In the genomic region with DNA sequence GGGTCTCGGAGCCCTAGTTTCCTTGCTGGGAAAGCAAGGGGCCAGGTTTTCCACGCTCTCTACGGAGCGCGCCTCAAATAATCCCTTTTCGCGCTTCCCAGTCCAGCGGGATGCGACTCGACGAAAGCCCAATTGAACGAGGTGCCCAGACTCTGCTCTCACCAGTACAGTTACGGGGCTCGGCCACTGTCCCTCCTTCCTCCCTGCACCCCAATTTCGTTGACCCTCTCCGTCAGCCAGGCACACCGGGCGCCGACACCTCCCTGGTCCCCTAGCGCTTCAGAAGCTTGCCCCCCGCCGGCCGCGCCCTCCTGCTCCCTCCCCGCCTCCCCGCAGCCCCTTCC, we compare ENCODE assay signal across 1 cellular context.
TF ChIP-seq lines count a peak whose summit lies in the region.

No MANE protein-coding gene starts in this region.

TF ChIP-seq in HCT116, 20 proteins besides CTCF, POLR2A, EP300 and RAD21 (continued from another document):
- TF ChIP-seq, protein P1, sequence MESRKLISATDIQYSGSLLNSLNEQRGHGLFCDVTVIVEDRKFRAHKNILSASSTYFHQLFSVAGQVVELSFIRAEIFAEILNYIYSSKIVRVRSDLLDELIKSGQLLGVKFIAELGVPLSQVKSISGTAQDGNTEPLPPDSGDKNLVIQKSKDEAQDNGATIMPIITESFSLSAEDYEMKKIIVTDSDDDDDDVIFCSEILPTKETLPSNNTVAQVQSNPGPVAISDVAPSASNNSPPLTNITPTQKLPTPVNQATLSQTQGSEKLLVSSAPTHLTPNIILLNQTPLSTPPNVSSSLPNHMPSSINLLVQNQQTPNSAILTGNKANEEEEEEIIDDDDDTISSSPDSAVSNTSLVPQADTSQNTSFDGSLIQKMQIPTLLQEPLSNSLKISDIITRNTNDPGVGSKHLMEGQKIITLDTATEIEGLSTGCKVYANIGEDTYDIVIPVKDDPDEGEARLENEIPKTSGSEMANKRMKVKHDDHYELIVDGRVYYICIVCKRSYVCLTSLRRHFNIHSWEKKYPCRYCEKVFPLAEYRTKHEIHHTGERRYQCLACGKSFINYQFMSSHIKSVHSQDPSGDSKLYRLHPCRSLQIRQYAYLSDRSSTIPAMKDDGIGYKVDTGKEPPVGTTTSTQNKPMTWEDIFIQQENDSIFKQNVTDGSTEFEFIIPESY (IDR thresholded peaks at IDR 0.05; ENCODE audit: extremely low read depth, insufficient replicate concordance, low read length), result no peak
- no peak for TF ChIP-seq CBX3 (IDR thresholded peaks at IDR 0.05; ENCODE audit: low read depth)
- TF ChIP-seq SP1 (IDR thresholded peaks at IDR 0.05; ENCODE audit: low read depth), result no peak
- no peak for TF ChIP-seq ZFX (IDR thresholded peaks at IDR 0.05)
- TF ChIP-seq EZH2phosphoT487 (IDR thresholded peaks at IDR 0.05; ENCODE audit: borderline replicate concordance), result no peak
- TF ChIP-seq TCF7L2 (IDR thresholded peaks at IDR 0.05; ENCODE audit: borderline replicate concordance, extremely low read depth, insufficient read depth, insufficient read length), result no peak
- TF ChIP-seq EZH2 (IDR thresholded peaks at IDR 0.05), result no peak
- TF ChIP-seq, protein P2, sequence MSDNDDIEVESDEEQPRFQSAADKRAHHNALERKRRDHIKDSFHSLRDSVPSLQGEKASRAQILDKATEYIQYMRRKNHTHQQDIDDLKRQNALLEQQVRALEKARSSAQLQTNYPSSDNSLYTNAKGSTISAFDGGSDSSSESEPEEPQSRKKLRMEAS (IDR thresholded peaks at IDR 0.05), result no peak
- TF ChIP-seq SRF (IDR thresholded peaks at IDR 0.05; ENCODE audit: low read depth), result no peak
